Comparison of ENCODE assay signal across 21 cellular contexts in genomic region chr18:38115201-38115600, GRCh38.
DNase-seq lines count a peak whose midpoint lies in the region; ATAC-seq and TF ChIP-seq lines count a peak whose summit lies in the region.
"Had no signal": no experiment of that assay in that cellular context is flagged by ENCODE, and none has a peak within 500 bp of the region (broad histone marks: within the 10 kb centered on the region; RNA-seq: fewer than 3 reads in every experiment).

No MANE protein-coding gene starts in this region.

- no peak overlapping the region for H3K4me3 ChIP-seq in mesendoderm (ENCODE audit: low read length)
- no peak overlapping the region for H3K4me3 ChIP-seq in right cardiac atrium (ENCODE audit: low read length)
- H3K4me3 ChIP-seq in upper lobe of left lung, result no peak overlapping the region
- H3K4me3 ChIP-seq: BLaER1, GM23338, Peyer's patch had no signal

- no peak overlapping the region for H3K18ac ChIP-seq in mesendoderm (ENCODE audit: low read length)

- no peak overlapping the region for H2BK120ac ChIP-seq in mesendoderm (ENCODE audit: low read depth, low read length)

- H3K79me2 ChIP-seq in mesendoderm (ENCODE audit: control insufficient read depth, insufficient read depth, low read length), result no peaks in the 10 kb centered on the region

- H3K4me1 ChIP-seq in mesendoderm (ENCODE audit: control insufficient read depth, low read depth, low read length) (no peaks in the 10 kb centered on the region), right cardiac atrium (ENCODE audit: control insufficient read depth, insufficient read depth, low read length) (no peaks in the 10 kb centered on the region), upper lobe of left lung (no peaks in the 10 kb centered on the region)
- H3K4me1 ChIP-seq: BLaER1, Peyer's patch had no signal

- no peak overlapping the region for H2AK5ac ChIP-seq in mesendoderm (ENCODE audit: low read length)

- no peaks in the 10 kb centered on the region for H3K27me3 ChIP-seq in mesendoderm (ENCODE audit: insufficient read depth, low read length, poor library complexity)
- H3K27me3 ChIP-seq in right cardiac atrium (ENCODE audit: control insufficient read depth, insufficient read depth), result no peaks in the 10 kb centered on the region
- no peaks in the 10 kb centered on the region for H3K27me3 ChIP-seq in upper lobe of left lung
- H3K27me3 ChIP-seq: BLaER1, Peyer's patch had no signal

- TF ChIP-seq EP300 in upper lobe of left lung (IDR thresholded peaks at IDR 0.05), result no peak

- H3K4me2 ChIP-seq in mesendoderm (ENCODE audit: low read length), result no peak overlapping the region
- H3K4me2 ChIP-seq: BLaER1, GM23338 had no signal

- no peak overlapping the region for H3K56ac ChIP-seq in mesendoderm (ENCODE audit: low read length)

- H3K27ac ChIP-seq in mesendoderm (ENCODE audit: low read depth, low read length), result no peak overlapping the region
- H3K27ac ChIP-seq in right cardiac atrium (ENCODE audit: low read length), result no peak overlapping the region
- no peak overlapping the region for H3K27ac ChIP-seq in upper lobe of left lung
- H3K27ac ChIP-seq: BLaER1, Peyer's patch had no signal

- ATAC-seq in right cardiac atrium (no peak), upper lobe of left lung (ENCODE audit: low FRiP score in 2 of 2) (no peak)
- ATAC-seq: GM23338 had no signal

- no peak overlapping the region for H2BK5ac ChIP-seq in mesendoderm (ENCODE audit: low read length)

- WGBS in mesendoderm (ENCODE audit: extremely low coverage, insufficient coverage, low lambda C conversion rate), result no CpG with 5 or more reads among the region's 1 CpG
- 35% methylated on average over 1 of the region's 1 CpG for WGBS in right cardiac atrium
- WGBS in upper lobe of left lung, 2 donors, result 48 to 50% methylated on average over 1 of the region's 1 CpG

- H3K9ac ChIP-seq in mesendoderm (ENCODE audit: low read length), result no peak overlapping the region
- H3K9ac ChIP-seq: BLaER1 had no signal

- TF ChIP-seq CTCF in upper lobe of left lung (IDR thresholded peaks at IDR 0.05), result no peak

- H2BK15ac ChIP-seq in mesendoderm (replicated peaks; ENCODE audit: low read depth), result no peak overlapping the region

- H3K36me3 ChIP-seq in mesendoderm (ENCODE audit: control insufficient read depth, insufficient read depth, low read length), result no peaks in the 10 kb centered on the region
- no peaks in the 10 kb centered on the region for H3K36me3 ChIP-seq in upper lobe of left lung
- H3K36me3 ChIP-seq: BLaER1, Peyer's patch had no signal

- peak; percentile 53 for DNase-seq in NCI-H226
- peak; percentile 54 for DNase-seq in glomerular visceral epithelial cell (ENCODE audit: extremely low spot score)
- DNase-seq in mesendoderm, result no peak
- DNase-seq in globus pallidus (ENCODE audit: low spot score), result no peak
- no peak for DNase-seq in right cardiac atrium
- DNase-seq in activated effector memory CD4-positive, alpha-beta T cell treated with anti-CD3 and anti-CD28 coated beads, Interleukin-2, amount 50 U/mL, for 16 hours, result no peak
- no peak for DNase-seq in upper lobe of left lung
- DNase-seq: ACHN; CD4-positive, alpha-beta T cell; COR-L47; HCEC 1CT; KBM-7; NCI-H1092 treated with DMSO at 0.1 percent for 48 hours; NCI-H146; NCI-H2029 treated with DMSO at 0.1 percent for 48 hours; NCI-H2171; NCI-H524 treated with DMSO at 0.1 percent for 48 hours; NCI-H82; Peyer's patch had no signal

- H4K5ac ChIP-seq in mesendoderm (ENCODE audit: low read length), result no peak overlapping the region

- intact Hi-C loops in right cardiac atrium (cut with DNase I), result no loop called here

- no peak overlapping the region for H3K4ac ChIP-seq in mesendoderm (ENCODE audit: low read depth, low read length)

- peak overlapping the region; percentile 5 for H4K8ac ChIP-seq in mesendoderm (ENCODE audit: low read depth, low read length)

- no peaks in the 10 kb centered on the region for H3K79me1 ChIP-seq in mesendoderm (ENCODE audit: low read length)

- H3K9me3 ChIP-seq in right cardiac atrium (ENCODE audit: control insufficient read depth, low read length), result no peaks in the 10 kb centered on the region
- H3K9me3 ChIP-seq in upper lobe of left lung, result no peaks in the 10 kb centered on the region
- H3K9me3 ChIP-seq: BLaER1, Peyer's patch had no signal

- no peak overlapping the region for H3K23ac ChIP-seq in mesendoderm (ENCODE audit: low read length)

- no peak for TF ChIP-seq POLR2A in upper lobe of left lung (IDR thresholded peaks at IDR 0.05)

Comparison
In these comparisons a context has a peak if more than half of its experiments do, and no peak if none do; other contexts are left out.
1. DNase-seq: peak in NCI-H226 (single experiment) and glomerular visceral epithelial cell (single experiment); none in mesendoderm (single experiment), globus pallidus (single experiment), right cardiac atrium (0 of 3), activated effector memory CD4-positive, alpha-beta T cell treated with anti-CD3 and anti-CD28 coated beads, Interleukin-2, amount 50 U/mL, for 16 hours (single experiment) and upper lobe of left lung (0 of 2).